In genomic region chrX:72760454-72760853, GRCh38 we compare ENCODE assay signal across 5 cellular contexts. TPM values are rescaled to one million over a fixed set of nuclear protein-coding genes. Genes with fewer than 3 reads are reported as not detected.
"Had no signal": no experiment of that assay in that cellular context is flagged by ENCODE, and none has a peak within 500 bp of the region (broad histone marks: within the 10 kb centered on the region; RNA-seq: fewer than 3 reads in every experiment).

No MANE protein-coding gene starts in this region.

RNA-seq across cellular contexts. Expression of gene DMRTC1B, which starts 16.2 kb away (rescaled TPM):
- total RNA-seq: HT-29, HT1080, IMR-90, K562 had no signal
- polyA plus RNA-seq: IMR-90 had no signal

RNA-seq across cellular contexts. Expression of gene FAM236B, which starts 22.0 kb away (rescaled TPM):
- total RNA-seq: HT-29, HT1080, IMR-90, K562 had no signal
- polyA plus RNA-seq: IgD-negative memory B cell, IMR-90, K562 had no signal

RNA-seq across cellular contexts. Expression of gene PHKA1, which starts 46.3 kb away (rescaled TPM):
- polyA plus RNA-seq: IgD-negative memory B cell had no signal

RNA-seq across cellular contexts. Expression of gene FAM236D, which starts 47.6 kb away (rescaled TPM):
- total RNA-seq: HT-29, HT1080, IMR-90, K562 had no signal
- polyA plus RNA-seq: IgD-negative memory B cell, IMR-90, K562 had no signal
